In the genomic region with DNA sequence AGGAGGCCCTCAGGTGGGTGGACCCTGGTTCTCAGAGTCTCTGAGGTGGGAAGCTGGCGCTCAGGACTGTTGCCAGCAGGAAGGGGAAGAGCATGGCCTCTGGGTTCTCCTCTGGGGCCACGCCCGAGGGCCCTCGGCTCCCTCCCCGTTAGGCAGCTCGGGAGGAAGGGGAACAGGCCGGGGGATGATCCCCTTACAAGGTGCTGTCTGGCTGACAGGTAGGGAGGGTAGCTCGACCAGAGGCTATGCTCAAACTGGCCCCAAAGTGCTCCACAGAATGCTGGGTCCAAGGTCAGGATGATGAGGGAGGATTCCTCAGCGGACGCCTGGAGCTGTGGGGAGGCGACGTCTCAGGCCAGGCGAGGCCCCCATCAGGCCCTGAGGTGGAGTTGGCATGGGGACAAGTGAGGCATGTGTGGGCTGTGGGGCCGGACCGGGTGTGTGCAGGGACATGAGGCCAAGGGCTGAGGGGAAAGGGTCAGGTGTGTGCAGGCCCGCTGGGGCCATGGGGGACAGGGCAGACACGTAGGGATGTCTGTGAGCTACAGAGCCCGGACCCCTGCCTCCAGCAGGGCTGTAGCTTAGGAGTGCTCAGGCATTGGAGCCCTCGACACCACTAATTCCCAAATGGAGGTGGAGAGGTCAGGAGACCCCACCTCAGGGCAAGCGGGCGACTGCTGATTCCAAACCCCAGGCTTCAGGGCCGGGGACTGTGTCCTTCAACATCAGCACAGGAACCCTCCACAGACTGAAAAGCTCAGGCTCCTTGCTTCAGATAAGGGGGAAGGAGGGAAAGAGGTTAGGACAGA, we compare ENCODE assay signal across 8 cellular contexts. TPM values are rescaled to one million over a fixed set of nuclear protein-coding genes. Genes with fewer than 3 reads are reported as not detected.
DNase-seq lines count a peak whose midpoint lies in the region; ATAC-seq and TF ChIP-seq lines count a peak whose summit lies in the region.

No MANE protein-coding gene starts in this region.

- no peak overlapping the region for H3K27ac Mint-ChIP-seq in activated CD8-positive, alpha-beta memory T cell treated with anti-CD3 and anti-CD28 coated beads, Interleukin-2, amount 10 ng/mL, durations not matched to agents 7 days and 5 days
- no peak overlapping the region for H3K27ac Mint-ChIP-seq in activated CD4-positive, alpha-beta memory T cell treated with anti-CD3 and anti-CD28 coated beads for 36 hours

- H3K4me1 ChIP-seq in right cardiac atrium (ENCODE audit: control insufficient read depth, insufficient read depth, low read length), result no peaks in the 10 kb centered on the region
- peaks cover 0 to 15% of the 10 kb centered on the region in 2 donors for H3K4me1 ChIP-seq in uterus

- H3K4me1 Mint-ChIP-seq in activated CD8-positive, alpha-beta memory T cell treated with anti-CD3 and anti-CD28 coated beads, Interleukin-2, amount 10 ng/mL, durations not matched to agents 7 days and 5 days, result peaks cover 17% of the 10 kb centered on the region
- peaks cover 13% of the 10 kb centered on the region for H3K4me1 Mint-ChIP-seq in activated CD4-positive, alpha-beta memory T cell treated with anti-CD3 and anti-CD28 coated beads for 36 hours (ENCODE audit: low read depth)

- TF ChIP-seq POLR2A in uterus (IDR thresholded peaks at IDR 0.05), result no peak

- H3K9me3 ChIP-seq in right cardiac atrium (ENCODE audit: control insufficient read depth, low read length) (no peaks in the 10 kb centered on the region), uterus (peaks cover 0 to 8% of the 10 kb centered on the region in 2 donors)

- no peak overlapping the region for H3K27ac ChIP-seq in right cardiac atrium (ENCODE audit: low read length)
- peak overlapping the region in 3 of 21 experiments; percentile 45 to 69 (median 46) for H3K27ac ChIP-seq in skin epidermis
- no peak overlapping the region for H3K27ac ChIP-seq in uterus

- H3K27me3 ChIP-seq in right cardiac atrium (ENCODE audit: control insufficient read depth, insufficient read depth) (no peaks in the 10 kb centered on the region), uterus (peaks cover 16 to 27% of the 10 kb centered on the region in 2 donors)

- POLR2A ChIA-PET in activated CD4-positive, alpha-beta memory T cell treated with anti-CD3 and anti-CD28 coated beads for 36 hours (lab: Charles Lee), result interaction anchor here (0.5 kb wide), 1 partner anchor 103 kb away, joined by 3 read pairs; no protein-coding TSS in a partner anchor

- peaks cover 36% of the 10 kb centered on the region for H3K27me3 Mint-ChIP-seq in activated CD8-positive, alpha-beta memory T cell treated with anti-CD3 and anti-CD28 coated beads, Interleukin-2, amount 10 ng/mL, durations not matched to agents 7 days and 5 days
- peaks cover 35% of the 10 kb centered on the region for H3K27me3 Mint-ChIP-seq in activated CD4-positive, alpha-beta memory T cell treated with anti-CD3 and anti-CD28 coated beads for 36 hours

- ATAC-seq in activated CD8-positive, alpha-beta memory T cell treated with anti-CD3 and anti-CD28 coated beads, Interleukin-2, amount 10 ng/mL, durations not matched to agents 7 days and 5 days, result no peak
- ATAC-seq in right cardiac atrium, result peak; percentile 4 to 14

- CTCF ChIA-PET in activated CD8-positive, alpha-beta memory T cell treated with anti-CD3 and anti-CD28 coated beads, Interleukin-2, amount 10 ng/mL, durations not matched to agents 7 days and 5 days (lab: Charles Lee), result interaction anchor here (0.5 to 7.3 kb wide), 40 partner anchors 9 to 475 kb away, joined by 3 to 46 read pairs (median 4); partner anchors contain the start of genes DPCD and POLL
- CTCF ChIA-PET in activated CD4-positive, alpha-beta memory T cell treated with anti-CD3 and anti-CD28 coated beads for 36 hours (lab: Charles Lee), result interaction anchor here (0.6 to 4.9 kb wide), 29 partner anchors 11 to 409 kb away, joined by 3 to 79 read pairs (median 4); partner anchors contain the start of genes DPCD, NPM3 and POLL

- H3K36me3 Mint-ChIP-seq in activated CD8-positive, alpha-beta memory T cell treated with anti-CD3 and anti-CD28 coated beads, Interleukin-2, amount 10 ng/mL, durations not matched to agents 7 days and 5 days, result no peaks in the 10 kb centered on the region
- no peaks in the 10 kb centered on the region for H3K36me3 Mint-ChIP-seq in activated CD4-positive, alpha-beta memory T cell treated with anti-CD3 and anti-CD28 coated beads for 36 hours

- DNase-seq in activated CD8-positive, alpha-beta memory T cell treated with anti-CD3 and anti-CD28 coated beads, Interleukin-2, amount 10 ng/mL, durations not matched to agents 7 days and 5 days, result no peak
- no peak for DNase-seq in activated CD8-positive, alpha-beta memory T cell treated with anti-CD3 and anti-CD28 coated beads for 24 hours
- DNase-seq in activated CD4-positive, alpha-beta memory T cell treated with anti-CD3 and anti-CD28 coated beads for 36 hours, result no peak
- DNase-seq in right cardiac atrium, result peak; percentile 39 to 72 (median 70)
- no peak for DNase-seq in uterus
- no peak for DNase-seq in NCI-H2171 (lab: John Stamatoyannopoulos, UW)
- no peak for DNase-seq in NCI-H524 treated with DMSO at 0.1 percent for 48 hours (lab: John Stamatoyannopoulos, UW)

- peak overlapping the region; percentile 72 for H3K4me3 ChIP-seq in right cardiac atrium (ENCODE audit: low read length)
- peak overlapping the region; percentile 31 to 58 (median 49) for H3K4me3 ChIP-seq in skin epidermis
- H3K4me3 ChIP-seq in uterus, result no peak overlapping the region

- H3K9me3 Mint-ChIP-seq in activated CD8-positive, alpha-beta memory T cell treated with anti-CD3 and anti-CD28 coated beads, Interleukin-2, amount 10 ng/mL, durations not matched to agents 7 days and 5 days (ENCODE audit: low read depth), result no peaks in the 10 kb centered on the region
- H3K9me3 Mint-ChIP-seq in activated CD4-positive, alpha-beta memory T cell treated with anti-CD3 and anti-CD28 coated beads for 36 hours, result peaks cover 2% of the 10 kb centered on the region

- H3K4me3 Mint-ChIP-seq in activated CD8-positive, alpha-beta memory T cell treated with anti-CD3 and anti-CD28 coated beads, Interleukin-2, amount 10 ng/mL, durations not matched to agents 7 days and 5 days, result peak overlapping the region; percentile 71
- H3K4me3 Mint-ChIP-seq in activated CD4-positive, alpha-beta memory T cell treated with anti-CD3 and anti-CD28 coated beads for 36 hours, result peak overlapping the region; percentile 23

- intact Hi-C loops in activated CD4-positive, alpha-beta memory T cell treated with anti-CD3 and anti-CD28 coated beads for 36 hours (cut with micrococcal nuclease), result loop anchor here (2.0 to 5.0 kb wide), 4 partner anchors 34 to 409 kb away; no protein-coding TSS in a partner anchor
- intact Hi-C loops in right cardiac atrium (cut with DNase I), result loop anchor here (2.0 to 10.0 kb wide), 6 partner anchors 266 to 409 kb away; no protein-coding TSS in a partner anchor
- intact Hi-C loops in uterus (cut with DNase I; ENCODE audit: low total_unique reads), result no loop called here

- TF ChIP-seq CTCF in uterus (IDR thresholded peaks at IDR 0.05), result no peak

- WGBS in right cardiac atrium, result 28% methylated on average over 22 of the region's 22 CpGs

- H3K36me3 ChIP-seq in uterus, result no peaks in the 10 kb centered on the region

RNA-seq across cellular contexts. Expression of gene POLL, which starts 17.1 kb away (rescaled TPM):
- total RNA-seq in activated CD8-positive, alpha-beta memory T cell treated with anti-CD3 and anti-CD28 coated beads, Interleukin-2, amount 10 ng/mL, durations not matched to agents 7 days and 5 days, result 10 to 100 TPM; 30.5 to 34.1 TPM
- total RNA-seq in activated CD4-positive, alpha-beta memory T cell treated with anti-CD3 and anti-CD28 coated beads for 36 hours, result 10 to 100 TPM; 29.4 to 30.8 TPM
- total RNA-seq in right cardiac atrium (10 to 100 TPM; 13.9 to 27.4 (median 19.9) TPM), uterus (10 to 100 TPM; 11.8 to 31.6 (median 17.6) TPM)
- 15.3 TPM for polyA plus RNA-seq in right cardiac atrium

RNA-seq across cellular contexts. Expression of gene DPCD, which starts 17.2 kb away (rescaled TPM):
- total RNA-seq in activated CD8-positive, alpha-beta memory T cell treated with anti-CD3 and anti-CD28 coated beads, Interleukin-2, amount 10 ng/mL, durations not matched to agents 7 days and 5 days, result 1 to 10 TPM; 3.7 to 4.2 TPM
- total RNA-seq in activated CD4-positive, alpha-beta memory T cell treated with anti-CD3 and anti-CD28 coated beads for 36 hours, result 10 to 100 TPM; 13.9 to 14.4 TPM
- 10 to 100 TPM; 15.6 to 20.9 (median 18.9) TPM for total RNA-seq in right cardiac atrium
- 29.8 TPM for polyA plus RNA-seq in right cardiac atrium
- 10 to 100 TPM in 3 of 4 donors, 1 to 10 TPM in 1; 5.1 to 35.6 (median 21.7) TPM for total RNA-seq in uterus

Comparison
In these comparisons a context has a peak if more than half of its experiments do, and no peak if none do; other contexts are left out.
1. DNase-seq: peak in right cardiac atrium (3 of 3); none in activated CD8-positive, alpha-beta memory T cell treated with anti-CD3 and anti-CD28 coated beads, Interleukin-2, amount 10 ng/mL, durations not matched to agents 7 days and 5 days (single experiment), activated CD8-positive, alpha-beta memory T cell treated with anti-CD3 and anti-CD28 coated beads for 24 hours (single experiment), activated CD4-positive, alpha-beta memory T cell treated with anti-CD3 and anti-CD28 coated beads for 36 hours (single experiment), uterus (0 of 2), NCI-H2171 (single experiment) and NCI-H524 treated with DMSO at 0.1 percent for 48 hours (single experiment).
2. H3K4me3 ChIP-seq: peak in right cardiac atrium (single experiment) and skin epidermis (7 of 7); none in uterus (0 of 2).